Comparison of ENCODE assay signal across 18 cellular contexts in the genomic region with DNA sequence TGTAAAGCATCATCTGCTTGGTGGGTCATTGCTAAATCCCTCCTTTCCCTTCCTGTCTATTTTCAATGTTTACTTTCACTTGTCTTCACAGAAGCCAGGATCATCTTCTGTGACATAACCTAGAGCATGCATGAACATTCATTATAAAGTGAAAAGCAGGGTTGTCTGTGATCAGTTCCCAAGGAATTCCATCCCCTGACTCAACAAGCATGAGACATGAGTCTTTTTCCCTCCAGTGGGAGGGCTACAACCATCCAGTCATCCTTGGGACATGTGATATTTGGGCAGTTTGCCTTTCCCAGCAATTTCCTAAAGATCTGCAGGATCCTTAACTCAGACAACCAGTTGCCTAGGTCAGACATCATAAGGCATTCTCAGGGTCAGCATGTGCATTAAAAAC.
DNase-seq lines count a peak whose midpoint lies in the region; ATAC-seq, FAIRE-seq and TF ChIP-seq lines count a peak whose summit lies in the region.
"Had no signal": no experiment of that assay in that cellular context is flagged by ENCODE, and none has a peak within 500 bp of the region (broad histone marks: within the 10 kb centered on the region; RNA-seq: fewer than 3 reads in every experiment).

No MANE protein-coding gene starts in this region.

- no peaks in the 10 kb centered on the region for H3K36me3 ChIP-seq in pancreas
- H3K36me3 ChIP-seq: colonic mucosa, esophagus muscularis mucosa, neutrophil had no signal

- no peak for TF ChIP-seq CTCF in astrocyte of the spinal cord (IDR thresholded peaks at IDR 0.05; ENCODE audit: low read depth, low read length)
- no peak for TF ChIP-seq CTCF in pancreas (IDR thresholded peaks at IDR 0.05)

- ATAC-seq in pancreas: no peak
- ATAC-seq in HG03097 (IDR thresholded peaks at IDR 0.05; ENCODE audit: low FRiP score, unreplicated experiment): no peak
- ATAC-seq: activated CD4-positive, alpha-beta T cell treated with anti-CD3 and anti-CD28 coated beads for 36 hours; activated naive CD8-positive, alpha-beta T cell treated with anti-CD3 and anti-CD28 coated beads, Interleukin-2, amount 50 U/mL, for 24 hours; HepG2; T-cell had no signal

- intact Hi-C loops in pancreas (cut with DNase I): no loop called here

- H3K27me3 ChIP-seq in pancreas: no peaks in the 10 kb centered on the region
- H3K27me3 ChIP-seq: colonic mucosa, esophagus muscularis mucosa, neutrophil had no signal

- no peak overlapping the region for H3K4me3 ChIP-seq in astrocyte of the spinal cord (ENCODE audit: low read depth, low read length)
- no peak overlapping the region for H3K4me3 ChIP-seq in pancreas
- H3K4me3 ChIP-seq: colonic mucosa, esophagus muscularis mucosa had no signal

- no peak for FAIRE-seq in pancreas (lab: Jason Lieb, UNC)
- FAIRE-seq: GM12891, HepG2 had no signal

- in situ Hi-C loops in ACHN (cut with HindIII; ENCODE audit: low pct_ligation_motif_present, low pct_unique_long_range_greater_than_20kb, low sequenced_read_pairs): no loop called here
- in situ Hi-C loops in astrocyte of the spinal cord (cut with HindIII; ENCODE audit: low sequenced_read_pairs): no loop called here

- H3K9me3 ChIP-seq in pancreas: no peaks in the 10 kb centered on the region
- H3K9me3 ChIP-seq: colonic mucosa, neutrophil had no signal

- H3K4me1 ChIP-seq in pancreas: no peaks in the 10 kb centered on the region
- H3K4me1 ChIP-seq: colonic mucosa, esophagus muscularis mucosa had no signal

- no peak overlapping the region for H3K27ac ChIP-seq in pancreas
- H3K27ac ChIP-seq: colonic mucosa, esophagus muscularis mucosa, neutrophil had no signal

- DNase-seq in ACHN (peak; percentile 52), HS-5 (ENCODE audit: low read depth) (peak; percentile 96), astrocyte of the spinal cord (ENCODE audit: low read depth, low spot score) (peak; percentile 58), iris pigment epithelial cell (ENCODE audit: low read depth) (peak; percentile 74), pancreas (no peak), LoVo (ENCODE audit: low spot score) (no peak), NCI-H1694 (lab: John Stamatoyannopoulos, UW) (no peak)
- DNase-seq: activated CD4-positive, alpha-beta T cell treated with anti-CD3 and anti-CD28 coated beads for 36 hours; activated naive CD8-positive, alpha-beta T cell treated with anti-CD3 and anti-CD28 coated beads, Interleukin-2, amount 50 U/mL, for 24 hours; AML-193; colonic mucosa; NCI-H1048; T-cell had no signal

Comparison
In these comparisons a context has a peak if more than half of its experiments do, and no peak if none do; other contexts are left out.
1. DNase-seq: peak in ACHN (single experiment), HS-5 (single experiment), astrocyte of the spinal cord (single experiment) and iris pigment epithelial cell (single experiment); none in pancreas (0 of 6), LoVo (single experiment) and NCI-H1694 (single experiment).